In genomic region chr15:59300618-59301139, GRCh38 we compare ENCODE assay signal across 8 cellular contexts.
DNase-seq lines count a peak whose midpoint lies in the region; ATAC-seq and TF ChIP-seq lines count a peak whose summit lies in the region.

No MANE protein-coding gene starts in this region.

- H3K79me2 ChIP-seq in PC-3 (ENCODE audit: low read length) (peaks cover 83% of the 10 kb centered on the region), osteoblast (ENCODE audit: insufficient read depth, low read length) (peaks cover 67% of the 10 kb centered on the region)

- ATAC-seq in PC-3 (no peak), HG03095 (IDR thresholded peaks at IDR 0.05; ENCODE audit: unreplicated experiment) (no peak), GM21381 (IDR thresholded peaks at IDR 0.05; ENCODE audit: unreplicated experiment) (no peak)

- TF ChIP-seq CTCF in PC-3 (conservative IDR thresholded peaks at IDR 0.05; ENCODE audit: low read depth, low read length) (no peak), osteoblast (IDR thresholded peaks at IDR 0.05; ENCODE audit: extremely low read depth, low read depth, low read length) (no peak)

- peak overlapping the region; percentile 20 for H3K4me3 ChIP-seq in CD8-positive, alpha-beta memory T cell (ENCODE audit: low read length)
- H3K4me3 ChIP-seq in PC-3 (ENCODE audit: low read length) (peak overlapping the region; percentile 41; the same call in 1 of the 2 replicates), duodenal mucosa (ENCODE audit: low read depth in 1 of 2, low read length in 2 of 2) (peak overlapping the region; percentile 24 to 59), osteoblast (ENCODE audit: insufficient read depth, low read length) (peak overlapping the region; percentile 30)

- CTCF ChIA-PET in CD8-positive, alpha-beta memory T cell (lab: Charles Lee), result interaction anchor here (0.8 kb wide), 1 partner anchor 228 kb away, joined by 3 read pairs; no protein-coding TSS in a partner anchor
- CTCF ChIA-PET in PC-3 (lab: Charles Lee), result interaction anchor here (0.6 to 1.0 kb wide), 2 partner anchors 14 to 126 kb away, joined by 4 to 9 read pairs; no protein-coding TSS in a partner anchor

- no peak overlapping the region for H3K27ac ChIP-seq in CD8-positive, alpha-beta memory T cell (ENCODE audit: low read depth, low read length)
- H3K27ac ChIP-seq in PC-3 (ENCODE audit: low read length) (peak overlapping the region; percentile 89), duodenal mucosa (ENCODE audit: low read depth, low read length) (no peak overlapping the region), osteoblast (ENCODE audit: low read depth, low read length) (peak overlapping the region; percentile 98)

- H3K9ac ChIP-seq in PC-3 (ENCODE audit: low read length) (peak overlapping the region; percentile 52), duodenal mucosa (ENCODE audit: low read depth in 1 of 2, low read length in 2 of 2) (peak overlapping the region; percentile 4 to 41)

- H3K36me3 Mint-ChIP-seq in CD8-positive, alpha-beta memory T cell, result no peaks in the 10 kb centered on the region

- peaks cover 3 to 4% of the 10 kb centered on the region in 2 donors for H3K27me3 Mint-ChIP-seq in CD8-positive, alpha-beta memory T cell

- no peaks in the 10 kb centered on the region for H3K9me3 Mint-ChIP-seq in CD8-positive, alpha-beta memory T cell

- peak overlapping the region; percentile 2 to 78 (median 72) for H3K4me3 Mint-ChIP-seq in CD8-positive, alpha-beta memory T cell

- no peak for DNase-seq in CD8-positive, alpha-beta memory T cell
- DNase-seq in PC-3, result no peak
- DNase-seq in osteoblast (ENCODE audit: insufficient read length, low spot score, missing footprints), result no peak
- DNase-seq in D341Med (ENCODE audit: low spot score), result no peak
- DNase-seq in medulla oblongata (ENCODE audit: extremely low spot score), result no peak

- H3K9me3 ChIP-seq in CD8-positive, alpha-beta memory T cell (ENCODE audit: low read length), result no peaks in the 10 kb centered on the region
- H3K9me3 ChIP-seq in PC-3 (ENCODE audit: low read length), result no peaks in the 10 kb centered on the region
- no peaks in the 10 kb centered on the region for H3K9me3 ChIP-seq in duodenal mucosa (ENCODE audit: control insufficient read depth in 1 of 2, low read length in 2 of 2)
- H3K9me3 ChIP-seq in osteoblast (ENCODE audit: low read depth, low read length), result no peaks in the 10 kb centered on the region

- no peaks in the 10 kb centered on the region for H3K36me3 ChIP-seq in CD8-positive, alpha-beta memory T cell (ENCODE audit: insufficient read depth, low read length)
- H3K36me3 ChIP-seq in PC-3 (ENCODE audit: low read depth, low read length) (no peaks in the 10 kb centered on the region), duodenal mucosa (ENCODE audit: control insufficient read depth in 1 of 2, insufficient read depth in 2 of 2, low read length in 2 of 2) (no peaks in the 10 kb centered on the region), osteoblast (ENCODE audit: insufficient read depth, low read length) (peaks cover 5% of the 10 kb centered on the region)

- H3K4me2 ChIP-seq in PC-3 (ENCODE audit: low read length) (peak overlapping the region; percentile 78), osteoblast (ENCODE audit: insufficient read depth, low read length) (peak overlapping the region; percentile 78)

- H3K9me2 ChIP-seq in PC-3 (replicated peaks; ENCODE audit: low read length), result no peaks in the 10 kb centered on the region

- peak overlapping the region; percentile 9 to 91 (median 86) for H3K27ac Mint-ChIP-seq in CD8-positive, alpha-beta memory T cell

- intact Hi-C loops in PC-3 (cut with micrococcal nuclease), result loop anchor here (5.0 to 10.0 kb wide), 2 partner anchors 72 to 126 kb away; partner anchors contain the start of gene MYO1E

- H4K20me1 ChIP-seq in PC-3 (ENCODE audit: low read length) (no peaks in the 10 kb centered on the region), osteoblast (ENCODE audit: insufficient read depth, low read length) (no peaks in the 10 kb centered on the region)

- no peak overlapping the region for H2AFZ ChIP-seq in PC-3 (ENCODE audit: low read length)
- H2AFZ ChIP-seq in osteoblast (ENCODE audit: low read length), result no peak overlapping the region

- POLR2A ChIA-PET in CD8-positive, alpha-beta memory T cell (lab: Charles Lee), result interaction anchor here (0.6 to 1.0 kb wide), 4 partner anchors 47 to 1835 kb away, joined by 3 to 5 read pairs (median 4); no protein-coding TSS in a partner anchor
- POLR2A ChIA-PET in PC-3 (lab: Charles Lee; ENCODE audit: unreplicated experiment), result interaction anchor here (0.6 to 1.2 kb wide), 6 partner anchors 14 to 1056 kb away, joined by 3 to 12 read pairs (median 8); partner anchors contain the start of gene MYO1E

- H3K4me1 ChIP-seq in CD8-positive, alpha-beta memory T cell (ENCODE audit: insufficient read depth, low read length), result peaks cover 19% of the 10 kb centered on the region
- H3K4me1 ChIP-seq in PC-3 (ENCODE audit: insufficient read depth, low read length), result peaks cover 73% of the 10 kb centered on the region
- peaks cover 38 to 40% of the 10 kb centered on the region in 2 donors for H3K4me1 ChIP-seq in duodenal mucosa (ENCODE audit: control insufficient read depth in 1 of 2, insufficient read depth in 2 of 2, low read length in 2 of 2)
- peaks cover 73% of the 10 kb centered on the region for H3K4me1 ChIP-seq in osteoblast (ENCODE audit: insufficient read depth, low read length)

- BruUV-seq in PC-3 (replicated peaks; lab: Mats Ljungman, UMichigan), result no TSS peak

- peaks cover 25 to 38% (median 37%) of the 10 kb centered on the region in 3 donors for H3K4me1 Mint-ChIP-seq in CD8-positive, alpha-beta memory T cell

- peaks cover 9% of the 10 kb centered on the region for H3F3A ChIP-seq in PC-3 (ENCODE audit: low read length, unreplicated experiment)

- H3K27me3 ChIP-seq in CD8-positive, alpha-beta memory T cell (ENCODE audit: insufficient read depth, low read length, poor library complexity, severe bottlenecking), result no peaks in the 10 kb centered on the region
- H3K27me3 ChIP-seq in PC-3 (ENCODE audit: low read length), result no peaks in the 10 kb centered on the region
- H3K27me3 ChIP-seq in duodenal mucosa (ENCODE audit: control insufficient read depth in 1 of 2, insufficient read depth in 2 of 2, low read length in 2 of 2), result no peaks in the 10 kb centered on the region
- no peaks in the 10 kb centered on the region for H3K27me3 ChIP-seq in osteoblast (ENCODE audit: insufficient read depth, low read length)

Comparison
In these comparisons a context has a peak if more than half of its experiments do, and no peak if none do; other contexts are left out.
1. H3K27ac ChIP-seq: peak in PC-3 (single experiment) and osteoblast (single experiment); none in CD8-positive, alpha-beta memory T cell (single experiment) and duodenal mucosa (single experiment).
2. Peak in every context shown above with its lines, with median percentiles within 50 percentile points of each other: H3K4me3 ChIP-seq.